Comparison of ENCODE assay signal across 18 cellular contexts in the genomic region with DNA sequence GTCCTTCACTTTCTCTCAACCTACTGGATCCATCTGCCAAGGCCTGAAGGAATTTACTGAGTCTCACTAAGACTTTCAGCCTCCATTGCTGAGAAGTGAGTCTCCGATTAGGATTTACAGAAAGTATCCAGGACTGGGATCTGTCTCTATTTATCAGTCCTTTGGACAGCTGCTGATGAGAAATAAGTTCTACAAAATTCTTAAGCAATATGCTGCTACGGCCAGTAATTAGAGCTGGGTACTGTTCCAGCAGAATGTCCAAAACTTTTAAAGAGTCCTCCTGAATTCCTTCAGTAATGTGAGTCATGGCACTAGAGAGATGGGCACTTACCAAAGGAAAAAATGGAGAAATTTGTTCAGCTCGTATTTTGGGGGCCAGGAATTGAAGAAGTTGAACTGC. TPM values are rescaled to one million over a fixed set of nuclear protein-coding genes. Genes with fewer than 3 reads are reported as not detected.
DNase-seq lines count a peak whose midpoint lies in the region; ATAC-seq and TF ChIP-seq lines count a peak whose summit lies in the region.
"Had no signal": no experiment of that assay in that cellular context is flagged by ENCODE, and none has a peak within 500 bp of the region (broad histone marks: within the 10 kb centered on the region; RNA-seq: fewer than 3 reads in every experiment).

No MANE protein-coding gene starts in this region.

- TF ChIP-seq CTCF in SK-N-SH (IDR thresholded peaks at IDR 0.05) (no peak), foreskin fibroblast (IDR thresholded peaks at IDR 0.05; ENCODE audit: low read depth, low read length) (no peak), GM13976 (IDR thresholded peaks at IDR 0.05; ENCODE audit: borderline replicate concordance, control extremely low read depth, extremely low read depth, insufficient read depth, missing control alignments) (no peak), suprapubic skin (IDR thresholded peaks at IDR 0.05) (no peak)

- H3K79me2 ChIP-seq in SK-N-SH (ENCODE audit: insufficient read depth), result peaks cover 99% of the 10 kb centered on the region

- peaks cover 7 to 22% of the 10 kb centered on the region in 2 experiments; a peak in 3 of 4 replicates for H3K4me1 ChIP-seq in SK-N-SH (ENCODE audit: control insufficient read depth in 1 of 2, insufficient read depth in 2 of 2, low read depth in 1 of 2, low read length in 1 of 2)
- peaks cover 20% of the 10 kb centered on the region for H3K4me1 ChIP-seq in skeletal muscle satellite cell (ENCODE audit: control insufficient read depth, insufficient read depth, low read length)
- peaks cover 22% of the 10 kb centered on the region for H3K4me1 ChIP-seq in suprapubic skin

- ATAC-seq in HG02870 (IDR thresholded peaks at IDR 0.05; ENCODE audit: unreplicated experiment), result no peak
- ATAC-seq: HepG2, natural killer cell had no signal

- DNase-seq in EH (ENCODE audit: low read depth) (peak; percentile 81), SK-N-SH (no peak), foreskin fibroblast (peak; percentile 32 to 65), GM13976 (ENCODE audit: low spot score) (no peak), suprapubic skin (ENCODE audit: low spot score in 2 of 2) (no peak)
- DNase-seq: activated naive CD4-positive, alpha-beta T cell treated with anti-CD3 and anti-CD28 coated beads, Interleukin-2, amount 50 U/mL, for 16 hours; activated T-cell treated with anti-CD3 and anti-CD28 coated beads for 4 hours; DMS53; MV-4-11; natural killer cell; NCI-H2081 treated with DMSO at 0.1 percent for 48 hours; NCI-H524 treated with DMSO at 0.1 percent for 48 hours; SIG-M5; stomach had no signal

- H3K4me2 ChIP-seq in SK-N-SH, result no peak overlapping the region; the same call in 1 of the 2 replicates
- peak overlapping the region; percentile 49 for H3K4me2 ChIP-seq in skeletal muscle satellite cell (ENCODE audit: low read length)

- H3K27me3 ChIP-seq in SK-N-SH (ENCODE audit: insufficient read depth) (no peaks in the 10 kb centered on the region), skeletal muscle satellite cell (ENCODE audit: control insufficient read depth, insufficient read depth, low read length) (no peaks in the 10 kb centered on the region), suprapubic skin (no peaks in the 10 kb centered on the region)
- H3K27me3 ChIP-seq: stomach had no signal

- TF ChIP-seq POLR2A in suprapubic skin (IDR thresholded peaks at IDR 0.05), result no peak

- WGBS in SK-N-SH (ENCODE audit: low lambda C conversion rate), result 64% methylated on average over 3 of the region's 3 CpGs
- WGBS in suprapubic skin, result 69% methylated on average over 3 of the region's 3 CpGs

- H3K27ac ChIP-seq in SK-N-SH (ENCODE audit: low read depth in 2 of 2, low read length in 1 of 2) (peak overlapping the region in 1 of 2 experiments; percentile 30; a peak in 1 of 4 replicates), suprapubic skin (no peak overlapping the region)
- H3K27ac ChIP-seq: C4-2B had no signal

- H3K9ac ChIP-seq in SK-N-SH (no peak overlapping the region), skeletal muscle satellite cell (ENCODE audit: low read depth, low read length) (peak overlapping the region; percentile 36)

- H3K9me3 ChIP-seq in SK-N-SH (no peaks in the 10 kb centered on the region), skeletal muscle satellite cell (replicated peaks; ENCODE audit: low read length) (no peaks in the 10 kb centered on the region), suprapubic skin (no peaks in the 10 kb centered on the region)
- H3K9me3 ChIP-seq: stomach had no signal

- H3K36me3 ChIP-seq in SK-N-SH (replicated peaks in 1 of 2; ENCODE audit: control insufficient read depth in 1 of 2, insufficient read depth in 2 of 2, low read length in 1 of 2), result peaks cover 42 to 48% of the 10 kb centered on the region in 2 experiments
- peaks cover 25% of the 10 kb centered on the region for H3K36me3 ChIP-seq in skeletal muscle satellite cell (ENCODE audit: insufficient read depth, low read length)
- peaks cover 15% of the 10 kb centered on the region for H3K36me3 ChIP-seq in suprapubic skin

- TF ChIP-seq EP300 in SK-N-SH (IDR thresholded peaks at IDR 0.05; ENCODE audit: borderline replicate concordance in 1 of 2, low read depth in 1 of 2, low read length in 1 of 2) (no peak), suprapubic skin (IDR thresholded peaks at IDR 0.05) (no peak)

- POLR2A ChIA-PET in SK-N-SH (lab: Yijun Ruan, JAX), result no interaction called here

- CTCF ChIA-PET in SK-N-SH (lab: Yijun Ruan, JAX), result interaction anchor here (1.4 to 4.6 kb wide), 2 partner anchors 23 to 91 kb away, joined by 4 to 22 read pairs; no protein-coding TSS in a partner anchor

- H4K20me1 ChIP-seq in SK-N-SH (ENCODE audit: insufficient read depth), result peaks cover 44% of the 10 kb centered on the region

- H3F3A ChIP-seq in SK-N-SH (replicated peaks; ENCODE audit: insufficient read depth), result no peaks in the 10 kb centered on the region

- no peaks in the 10 kb centered on the region for H3K9me2 ChIP-seq in SK-N-SH

- H3K4me3 ChIP-seq in SK-N-SH (ENCODE audit: low read depth in 2 of 2, low read length in 1 of 2), result no peak overlapping the region
- H3K4me3 ChIP-seq in foreskin fibroblast (ENCODE audit: low read depth in 1 of 2, low read length in 2 of 2), result no peak overlapping the region
- no peak overlapping the region for H3K4me3 ChIP-seq in skeletal muscle satellite cell (ENCODE audit: low read length)
- H3K4me3 ChIP-seq in suprapubic skin, result no peak overlapping the region
- H3K4me3 ChIP-seq: stomach had no signal

- H2AFZ ChIP-seq in SK-N-SH (ENCODE audit: low read depth), result no peak overlapping the region

- no peak for TF ChIP-seq RAD21 in SK-N-SH (IDR thresholded peaks at IDR 0.05; ENCODE audit: low read length)

- in situ Hi-C loops in GM13976 (cut with MboI; ENCODE audit: low sequenced_read_pairs, unreplicated experiment), result no loop called here

TF ChIP-seq in SK-N-SH, 30 proteins besides CTCF, POLR2A, EP300 and RAD21:
- TF ChIP-seq, protein P1, sequence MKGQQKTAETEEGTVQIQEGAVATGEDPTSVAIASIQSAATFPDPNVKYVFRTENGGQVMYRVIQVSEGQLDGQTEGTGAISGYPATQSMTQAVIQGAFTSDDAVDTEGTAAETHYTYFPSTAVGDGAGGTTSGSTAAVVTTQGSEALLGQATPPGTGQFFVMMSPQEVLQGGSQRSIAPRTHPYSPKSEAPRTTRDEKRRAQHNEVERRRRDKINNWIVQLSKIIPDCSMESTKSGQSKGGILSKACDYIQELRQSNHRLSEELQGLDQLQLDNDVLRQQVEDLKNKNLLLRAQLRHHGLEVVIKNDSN (IDR thresholded peaks at IDR 0.05; ENCODE audit: borderline replicate concordance, low read depth), result no peak
- TF ChIP-seq, protein P2, sequence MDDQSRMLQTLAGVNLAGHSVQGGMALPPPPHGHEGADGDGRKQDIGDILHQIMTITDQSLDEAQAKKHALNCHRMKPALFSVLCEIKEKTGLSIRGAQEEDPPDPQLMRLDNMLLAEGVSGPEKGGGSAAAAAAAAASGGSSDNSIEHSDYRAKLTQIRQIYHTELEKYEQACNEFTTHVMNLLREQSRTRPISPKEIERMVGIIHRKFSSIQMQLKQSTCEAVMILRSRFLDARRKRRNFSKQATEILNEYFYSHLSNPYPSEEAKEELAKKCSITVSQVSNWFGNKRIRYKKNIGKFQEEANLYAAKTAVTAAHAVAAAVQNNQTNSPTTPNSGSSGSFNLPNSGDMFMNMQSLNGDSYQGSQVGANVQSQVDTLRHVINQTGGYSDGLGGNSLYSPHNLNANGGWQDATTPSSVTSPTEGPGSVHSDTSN (IDR thresholded peaks at IDR 0.05), result peak; percentile 41; the same call in 1 of the 2 replicates
- TF ChIP-seq POLR2AphosphoS5 (IDR thresholded peaks at IDR 0.05; ENCODE audit: low read depth, low read length) (no peak), FOSL2 (IDR thresholded peaks at IDR 0.05; ENCODE audit: borderline replicate concordance, low read depth) (no peak)
- TF ChIP-seq, protein P3, sequence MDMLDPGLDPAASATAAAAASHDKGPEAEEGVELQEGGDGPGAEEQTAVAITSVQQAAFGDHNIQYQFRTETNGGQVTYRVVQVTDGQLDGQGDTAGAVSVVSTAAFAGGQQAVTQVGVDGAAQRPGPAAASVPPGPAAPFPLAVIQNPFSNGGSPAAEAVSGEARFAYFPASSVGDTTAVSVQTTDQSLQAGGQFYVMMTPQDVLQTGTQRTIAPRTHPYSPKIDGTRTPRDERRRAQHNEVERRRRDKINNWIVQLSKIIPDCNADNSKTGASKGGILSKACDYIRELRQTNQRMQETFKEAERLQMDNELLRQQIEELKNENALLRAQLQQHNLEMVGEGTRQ (IDR thresholded peaks at IDR 0.05; ENCODE audit: borderline replicate concordance, low read depth, low read length), result no peak

RNA-seq across cellular contexts. Expression of a gene that starts 5.9 kb away (rescaled TPM):
- 12.7 and 16.7 TPM in 2 replicates for polyA plus RNA-seq in SK-N-SH (2012; rRNA removed)
- polyA plus RNA-seq in SK-N-SH (2012; cell fraction: cytosol; rRNA removed), result 15.5 and 15.9 TPM in 2 replicates
- polyA plus RNA-seq in SK-N-SH (2012; cell fraction: nucleus; rRNA removed), result 16.8 and 26.0 TPM in 2 replicates
- total RNA-seq in skeletal muscle satellite cell (2012; rRNA removed), result 43.6 and 45.9 TPM in 2 replicates
- total RNA-seq in suprapubic skin, result 10 to 100 TPM; 17.1 to 33.6 (median 22.9) TPM

Comparison
In these comparisons a context has a peak if more than half of its experiments do, and no peak if none do; other contexts are left out.
1. DNase-seq: peak in EH (single experiment) and foreskin fibroblast (2 of 2); none in SK-N-SH (single experiment), GM13976 (single experiment) and suprapubic skin (0 of 2).